In the genomic region with DNA sequence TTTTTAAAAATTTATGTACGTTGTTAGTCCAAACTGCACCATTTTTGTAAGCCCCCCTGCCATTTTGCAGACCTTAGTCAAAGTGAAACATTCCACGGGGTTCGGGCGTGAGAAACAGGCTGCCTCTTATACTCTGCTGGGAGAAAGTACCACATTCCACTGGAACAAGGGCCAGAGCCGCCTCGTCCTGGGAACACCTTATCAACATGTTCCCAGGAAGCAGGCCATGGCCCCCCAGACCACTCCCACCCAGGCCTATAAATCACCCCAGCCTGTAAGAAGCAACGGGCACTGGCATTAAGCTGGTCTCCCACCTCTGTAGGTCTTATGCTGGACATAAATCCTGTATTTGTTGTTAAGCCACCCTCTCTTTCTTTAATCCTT, we compare ENCODE assay signal across 8 cellular contexts. TPM values are rescaled to one million over a fixed set of nuclear protein-coding genes. Genes with fewer than 3 reads are reported as not detected.
DNase-seq lines count a peak whose midpoint lies in the region; ATAC-seq lines count a peak whose summit lies in the region.

No MANE protein-coding gene starts in this region.

- DNase-seq in NCI-H82 (lab: John Stamatoyannopoulos, UW) (peak; percentile 69), NCI-H82 treated with DMSO at 0.1 percent for 48 hours (lab: John Stamatoyannopoulos, UW; ENCODE audit: unreplicated experiment) (no peak), left ventricle myocardium superior (peak; percentile 33), OCI-M2 (lab: John Stamatoyannopoulos, UW; ENCODE audit: unreplicated experiment) (no peak), AML-193 (lab: John Stamatoyannopoulos, UW) (no peak)
- peak; percentile 54 for DNase-seq in activated CD8-positive, alpha-beta memory T cell treated with anti-CD3 and anti-CD28 coated beads, Interleukin-2, amount 50 U/mL, for 48 hours

- intact Hi-C loops in left ventricle myocardium superior (cut with micrococcal nuclease), result no loop called here

- no peak for ATAC-seq in left ventricle myocardium superior
- ATAC-seq in GM19023 (IDR thresholded peaks at IDR 0.05; ENCODE audit: unreplicated experiment), result no peak

- H3K9me3 ChIP-seq in skeletal muscle tissue (ENCODE audit: control insufficient read depth in 3 of 3, low read length in 3 of 3), result peaks cover 0 to 3% (median 0%) of the 10 kb centered on the region in 3 donors

- peaks cover 3 to 5% (median 4%) of the 10 kb centered on the region in 3 donors for H3K27me3 ChIP-seq in skeletal muscle tissue (ENCODE audit: control insufficient read depth in 3 of 3, insufficient read depth in 3 of 3, low read length in 3 of 3)

- H3K4me1 ChIP-seq in skeletal muscle tissue (ENCODE audit: control insufficient read depth in 3 of 3, insufficient read depth in 3 of 3, low read length in 3 of 3), result peaks cover 5 to 10% (median 8%) of the 10 kb centered on the region in 3 donors

- no peak overlapping the region for H3K9ac ChIP-seq in skeletal muscle tissue (ENCODE audit: low read depth in 1 of 3, low read length in 3 of 3)

- H3K27ac ChIP-seq in skeletal muscle tissue (ENCODE audit: low read depth, low read length), result peak overlapping the region; percentile 91

- H3K4me3 ChIP-seq in skeletal muscle tissue (ENCODE audit: low read length in 3 of 3), result peak overlapping the region; percentile 89 to 99 (median 94)

- H3K36me3 ChIP-seq in skeletal muscle tissue (ENCODE audit: control insufficient read depth in 3 of 3, insufficient read depth in 3 of 3, low read length in 3 of 3), result peaks cover 2 to 6% (median 3%) of the 10 kb centered on the region in 3 donors

RNA-seq across cellular contexts. Expression of a gene that starts 0.9 kb away (rescaled TPM):
- total RNA-seq in left ventricle myocardium superior (53.8 TPM), skeletal muscle tissue (39.7 TPM)

RNA-seq across cellular contexts. Expression of a gene that starts 34.1 kb away (rescaled TPM):
- 3.3 TPM for total RNA-seq in left ventricle myocardium superior
- total RNA-seq in skeletal muscle tissue, result 2.6 TPM

Comparison
In these comparisons a context has a peak if more than half of its experiments do, and no peak if none do; other contexts are left out.
1. DNase-seq: peak in NCI-H82 (single experiment), activated CD8-positive, alpha-beta memory T cell treated with anti-CD3 and anti-CD28 coated beads, Interleukin-2, amount 50 U/mL, for 48 hours (single experiment) and left ventricle myocardium superior (single experiment); none in NCI-H82 treated with DMSO at 0.1 percent for 48 hours (single experiment), OCI-M2 (single experiment) and AML-193 (0 of 2).